Comparison of ENCODE assay signal across 15 cellular contexts in the genomic region with DNA sequence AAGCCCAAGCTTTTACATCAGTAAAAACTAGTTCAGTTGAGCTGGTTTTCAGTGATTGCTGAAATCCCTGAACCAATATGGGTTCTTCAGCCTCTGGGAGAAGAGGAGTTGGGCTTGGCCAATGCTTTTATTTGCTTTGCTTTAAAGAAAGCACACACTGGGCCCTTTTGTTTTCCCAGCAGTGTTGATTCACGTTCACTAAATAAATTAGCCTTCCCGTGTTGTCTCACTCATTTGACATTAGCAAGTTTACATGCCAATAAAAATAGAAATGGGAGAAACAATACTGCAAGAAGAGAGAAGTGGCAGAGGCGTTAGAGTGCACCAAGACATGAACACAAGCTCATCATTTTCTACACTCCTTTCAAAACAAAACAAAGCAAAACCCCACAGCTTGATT.
DNase-seq lines count a peak whose midpoint lies in the region; ATAC-seq, FAIRE-seq and TF ChIP-seq lines count a peak whose summit lies in the region.
"Had no signal": no experiment of that assay in that cellular context is flagged by ENCODE, and none has a peak within 500 bp of the region (broad histone marks: within the 10 kb centered on the region; RNA-seq: fewer than 3 reads in every experiment).

No MANE protein-coding gene starts in this region.

- TF ChIP-seq RAD21 in A549 (conservative IDR thresholded peaks at IDR 0.05 in 1 of 2, IDR thresholded peaks at IDR 0.05 in 1 of 2): no peak

- 12% methylated on average over 3 of the region's 3 CpGs for WGBS in A549 (ENCODE audit: missing lambda C conversion rate)

- ATAC-seq in A549: peak in 1 of 2 experiments; percentile 66; a peak in 4 of 6 replicates
- ATAC-seq in lower lobe of right lung: peak; percentile 31 to 86
- ATAC-seq in GM19351 (IDR thresholded peaks at IDR 0.05; ENCODE audit: unreplicated experiment): no peak
- ATAC-seq in HG02852 (IDR thresholded peaks at IDR 0.05; ENCODE audit: unreplicated experiment): no peak
- ATAC-seq: activated CD8-positive, alpha-beta T cell treated with anti-CD3 and anti-CD28 coated beads, Interleukin-2, amount 10 ng/mL, durations not matched to agents 7 days and 5 days; activated T-helper 17 cell treated with anti-CD3 and anti-CD28 coated beads, Interleukin-2, amount 50 U/mL, for 72 hours; esophagus mucosa had no signal

- H3K27me3 ChIP-seq in lower lobe of right lung (ENCODE audit: low read depth): no peaks in the 10 kb centered on the region

- TF ChIP-seq EP300 in A549 (IDR thresholded peaks at IDR 0.05): no peak

- FAIRE-seq in A549 (lab: Jason Lieb, UNC): no peak
- FAIRE-seq: D721Med had no signal

- no peak for TF ChIP-seq POLR2A in A549 (IDR thresholded peaks at IDR 0.05; ENCODE audit: low read length)

- H3K4me1 ChIP-seq in A549 (peaks cover 37% of the 10 kb centered on the region), lower lobe of right lung (no peaks in the 10 kb centered on the region)

- POLR2A ChIA-PET in A549 (lab: Yijun Ruan, JAX): no interaction called here

- DNase-seq in A549 (ENCODE audit: low read depth in 1 of 2, low spot score in 1 of 2) (peak in 1 of 2 experiments; percentile 16), LNCaP clone FGC (ENCODE audit: low read depth) (peak; percentile 98), SHP77 (lab: John Stamatoyannopoulos, UW) (peak; percentile 34 to 42), lower lobe of right lung (no peak), A172 (ENCODE audit: low spot score) (no peak), SIG-M5 (lab: John Stamatoyannopoulos, UW) (no peak)
- DNase-seq: activated CD8-positive, alpha-beta T cell treated with anti-CD3 and anti-CD28 coated beads, Interleukin-2, amount 10 ng/mL, durations not matched to agents 7 days and 5 days; amygdala; NCI-H1105; stimulated activated naive CD4-positive, alpha-beta T cell treated with Interleukin-2 at 50 U/mL for 16 hours had no signal

- no peaks in the 10 kb centered on the region for H3K36me3 ChIP-seq in lower lobe of right lung

- peak overlapping the region; percentile 50 to 54; a peak in 3 of 6 replicates for H3K27ac ChIP-seq in A549
- no peak overlapping the region for H3K27ac ChIP-seq in lower lobe of right lung

- intact Hi-C loops in lower lobe of right lung (cut with DNase I): no loop called here

- CTCF ChIA-PET in A549 (lab: Yijun Ruan, JAX): interaction anchor here (0.9 to 1.3 kb wide), 2 partner anchors 9 to 186 kb away, joined by 3 read pairs; no protein-coding TSS in a partner anchor

- TF ChIP-seq CTCF in A549 (IDR thresholded peaks at IDR 0.05) (no peak), LNCaP clone FGC (IDR thresholded peaks at IDR 0.05; ENCODE audit: control insufficient read depth, extremely low read depth, insufficient read depth) (no peak), lower lobe of right lung (IDR thresholded peaks at IDR 0.05) (no peak)

- no peak overlapping the region for H3K4me3 ChIP-seq in A549
- H3K4me3 ChIP-seq in LNCaP clone FGC (ENCODE audit: low read depth, low read length): no peak overlapping the region
- no peak overlapping the region for H3K4me3 ChIP-seq in lower lobe of right lung

- H3K9me3 ChIP-seq in A549 (no peaks in the 10 kb centered on the region), lower lobe of right lung (no peaks in the 10 kb centered on the region)

- H3K4me2 ChIP-seq in A549: peak overlapping the region; percentile 73

TF ChIP-seq in A549, 52 proteins besides CTCF, POLR2A, EP300 and RAD21:
- no peak for TF ChIP-seq EHMT2 (IDR thresholded peaks at IDR 0.05; ENCODE audit: low read depth)
- no peak for TF ChIP-seq FOSL2 (IDR thresholded peaks at IDR 0.05)
- peak; percentile 22; the same call in 1 of the 2 replicates for TF ChIP-seq FOSL2 (CRISPR knock-in tag; IDR thresholded peaks at IDR 0.05)
- TF ChIP-seq GATA3 (IDR thresholded peaks at IDR 0.05; ENCODE audit: borderline replicate concordance): peak; percentile 58; the same call in 1 of the 2 replicates

Comparison
In these comparisons a context has a peak if more than half of its experiments do, and no peak if none do; other contexts are left out.
1. ATAC-seq: peak in lower lobe of right lung (2 of 2); none in GM19351 (single experiment) and HG02852 (single experiment).
2. DNase-seq: peak in LNCaP clone FGC (single experiment) and SHP77 (2 of 2); none in lower lobe of right lung (single experiment), A172 (single experiment) and SIG-M5 (single experiment).